Comparison of ENCODE assay signal across 20 cellular contexts in the genomic region with DNA sequence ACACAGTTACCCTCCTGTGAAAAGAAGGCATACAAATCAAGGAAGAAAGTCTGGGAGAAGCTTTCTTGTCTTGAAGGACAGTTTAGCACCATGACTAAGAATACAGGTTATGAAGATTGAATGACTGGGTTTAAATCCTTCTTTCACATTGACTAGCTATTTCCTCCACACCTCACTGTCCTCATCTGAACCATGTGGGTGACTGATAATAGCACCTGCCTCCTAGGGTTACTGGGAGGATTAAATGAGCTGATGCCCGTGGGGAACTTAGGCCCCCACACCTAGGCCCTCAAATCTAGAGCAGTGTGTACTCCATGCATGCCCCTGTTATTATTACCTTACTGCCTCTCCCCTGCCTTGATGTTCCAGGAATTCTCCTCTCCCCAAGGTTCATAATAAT.
"Had no signal": no experiment of that assay in that cellular context is flagged by ENCODE, and none has a peak within 500 bp of the region (broad histone marks: within the 10 kb centered on the region; RNA-seq: fewer than 3 reads in every experiment).

No MANE protein-coding gene starts in this region.

- H3K27ac Mint-ChIP-seq: activated CD4-positive, alpha-beta memory T cell treated with anti-CD3 and anti-CD28 coated beads, Interleukin-2, amount 10 ng/mL, durations not matched to agents 7 days and 5 days; activated CD4-positive, alpha-beta T cell treated with anti-CD3 and anti-CD28 coated beads, Interleukin-2, amount 10 ng/mL, durations not matched to agents 24 days and 14 days; activated naive CD4-positive, alpha-beta T cell treated with anti-CD3 and anti-CD28 coated beads for 36 hours; endodermal cell; T-helper 17 cell had no signal

- H3K4me1 ChIP-seq: left lung, upper lobe of right lung had no signal

- H3K9me3 Mint-ChIP-seq: activated CD4-positive, alpha-beta memory T cell treated with anti-CD3 and anti-CD28 coated beads, Interleukin-2, amount 10 ng/mL, durations not matched to agents 7 days and 5 days; activated CD4-positive, alpha-beta T cell treated with anti-CD3 and anti-CD28 coated beads, Interleukin-2, amount 10 ng/mL, durations not matched to agents 24 days and 14 days; activated naive CD4-positive, alpha-beta T cell treated with anti-CD3 and anti-CD28 coated beads for 36 hours had no signal

- DNase-seq: activated CD4-positive, alpha-beta memory T cell treated with anti-CD3 and anti-CD28 coated beads, Interleukin-2, amount 10 ng/mL, durations not matched to agents 7 days and 5 days; activated CD4-positive, alpha-beta T cell treated with anti-CD3 and anti-CD28 coated beads, Interleukin-2, amount 10 ng/mL, durations not matched to agents 24 days and 14 days; activated CD4-positive, CD25-positive, alpha-beta regulatory T cell; activated naive CD4-positive, alpha-beta T cell treated with anti-CD3 and anti-CD28 coated beads for 36 hours; amygdala; cerebellar nuclear complex; endodermal cell; foreskin melanocyte; kidney; left lung; naive B cell; nucleus accumbens; small intestine; stimulated activated CD4-positive, alpha-beta T cell treated with anti-CD3 and anti-CD28 coated beads, Interleukin-2, amount 100 ng/mL, for 24 hours; stimulated activated naive CD4-positive, alpha-beta T cell; SW 1271; T-helper 17 cell; upper lobe of right lung had no signal

- H3K4me3 ChIP-seq: coronary artery, left lung, lung, upper lobe of right lung had no signal

- H3K27me3 ChIP-seq: left lung, upper lobe of right lung had no signal

- H3K36me3 ChIP-seq: left lung, upper lobe of right lung had no signal

- ATAC-seq: left lung, T-helper 17 cell had no signal

- H3K4me1 Mint-ChIP-seq: activated CD4-positive, alpha-beta memory T cell treated with anti-CD3 and anti-CD28 coated beads, Interleukin-2, amount 10 ng/mL, durations not matched to agents 7 days and 5 days; endodermal cell; T-helper 17 cell had no signal

- H3K36me3 Mint-ChIP-seq: naive B cell had no signal

- H3K27me3 Mint-ChIP-seq: activated CD4-positive, alpha-beta T cell treated with anti-CD3 and anti-CD28 coated beads, Interleukin-2, amount 10 ng/mL, durations not matched to agents 24 days and 14 days had no signal

- H3K27ac ChIP-seq: coronary artery, left lung, upper lobe of right lung had no signal

- H3K4me3 Mint-ChIP-seq: activated CD4-positive, alpha-beta memory T cell treated with anti-CD3 and anti-CD28 coated beads, Interleukin-2, amount 10 ng/mL, durations not matched to agents 7 days and 5 days; activated CD4-positive, alpha-beta T cell treated with anti-CD3 and anti-CD28 coated beads, Interleukin-2, amount 10 ng/mL, durations not matched to agents 24 days and 14 days; activated naive CD4-positive, alpha-beta T cell treated with anti-CD3 and anti-CD28 coated beads for 36 hours; endodermal cell; naive B cell; T-helper 17 cell had no signal

- H3K9me3 ChIP-seq: upper lobe of right lung had no signal
